5 cellular contexts compared by ENCODE assay signal in the genomic region with DNA sequence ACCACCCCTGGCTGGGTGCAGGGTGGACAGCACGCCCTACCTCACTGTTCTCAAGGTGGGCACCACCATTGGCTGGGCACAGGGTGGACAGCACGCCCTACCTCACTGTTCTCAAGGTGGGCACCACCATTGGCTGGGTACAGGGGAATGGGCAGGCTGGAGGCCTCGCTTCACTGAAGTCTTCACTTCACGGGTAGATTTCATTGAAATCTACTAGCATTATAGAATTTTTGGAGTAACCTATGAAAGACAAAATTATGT. TPM values are rescaled to one million over a fixed set of nuclear protein-coding genes. Genes with fewer than 3 reads are reported as not detected.
A peak's percentile ranks its signal among the peaks of the same experiment; 100 is the strongest.
DNase-seq lines count a peak whose midpoint lies in the region; ATAC-seq, FAIRE-seq and TF ChIP-seq lines count a peak whose summit lies in the region.
"Not testable (repeated sequence)": the region's sequence is repeated elsewhere in the genome, so short reads cannot be mapped to it uniquely, and the experiment has no call there.

No MANE protein-coding gene starts in this region.

- not testable (repeated sequence) for H3K79me1 ChIP-seq in H9 (ENCODE audit: insufficient read depth, low read depth, low read length, poor library complexity, severe bottlenecking); neuronal stem cell (ENCODE audit: low read depth, low read length); trophoblast cell (ENCODE audit: low read length)

- not testable (repeated sequence) for H3K27me3 Mint-ChIP-seq in H9 (ENCODE audit: low read depth); type B pancreatic cell

- H4K20me1 ChIP-seq in H9 (ENCODE audit: control insufficient read depth, insufficient read depth, insufficient read length); HepG2 (ENCODE audit: insufficient read depth, low read length): not testable (repeated sequence)

- not testable (repeated sequence) for ATAC-seq in HepG2

- H3K9ac ChIP-seq in H9 (ENCODE audit: extremely low read depth, insufficient read length, low read length); HepG2 (ENCODE audit: insufficient read depth, low read depth, low read length); neuronal stem cell (ENCODE audit: low read depth, low read length, poor library complexity); trophoblast cell (ENCODE audit: low read length): not testable (repeated sequence)

- H4K8ac ChIP-seq in H9 (replicated peaks; ENCODE audit: insufficient read length, low read depth, low read length); neuronal stem cell (ENCODE audit: low read depth, low read length); trophoblast cell (ENCODE audit: low read depth, low read length): not testable (repeated sequence)

- H4K91ac ChIP-seq in H9 (ENCODE audit: insufficient read length, low read depth, low read length); neuronal stem cell (ENCODE audit: low read depth, low read length, poor library complexity); trophoblast cell (ENCODE audit: low read depth, low read length): not testable (repeated sequence)

- no CpG with 5 or more reads among the region's 4 CpGs for WGBS in H9 (ENCODE audit: extremely low coverage, insufficient read length, low lambda C conversion rate)
- WGBS in HepG2 (ENCODE audit: low lambda C conversion rate) = 85% methylated on average over 4 of the region's 4 CpGs
- WGBS in neuronal stem cell (ENCODE audit: extremely low coverage in 2 of 2, insufficient read length in 2 of 2, insufficient replicate concordance in 1 of 2), 2 donors = no CpG with 5 or more reads among the region's 4 CpGs
- no CpG with 5 or more reads among the region's 4 CpGs for WGBS in trophoblast cell (ENCODE audit: extremely low coverage, insufficient coverage, insufficient read length)

- not testable (repeated sequence) for H2BK5ac ChIP-seq in H9 (ENCODE audit: insufficient read length, low read length); neuronal stem cell (ENCODE audit: low read length); trophoblast cell (ENCODE audit: low read depth, low read length, poor library complexity)

- DNase-seq in H9 (peak; percentile 2), type B pancreatic cell (ENCODE audit: extremely low spot score, unreplicated experiment) (peak; percentile 34)
- not testable (repeated sequence) for DNase-seq in HepG2 (ENCODE audit: low spot score); neuronal stem cell (ENCODE audit: low spot score); trophoblast cell

- in situ Hi-C loops in HepG2 (cut with HindIII; ENCODE audit: extremely low pct_ligation_motif_present, low pct_unique_long_range_greater_than_20kb) = not testable (repeated sequence)

- not testable (repeated sequence) for H3K4ac ChIP-seq in H9 (ENCODE audit: low read depth, low read length); neuronal stem cell (ENCODE audit: low read length); trophoblast cell (ENCODE audit: low read depth, low read length)

- H3K27ac Mint-ChIP-seq in H9, type B pancreatic cell: not testable (repeated sequence)

- not testable (repeated sequence) for H3K36me3 ChIP-seq in HepG2 (replicated peaks in 1 of 2; ENCODE audit: control insufficient read depth in 1 of 2, insufficient read depth in 2 of 2, low read length in 2 of 2); neuronal stem cell (replicated peaks in 1 of 2; ENCODE audit: control insufficient read depth in 2 of 2, insufficient read depth in 2 of 2, low read length in 2 of 2); trophoblast cell (ENCODE audit: control insufficient read depth in 1 of 2, insufficient read depth in 2 of 2, low read length in 2 of 2)

- H3K27ac ChIP-seq in H9 (ENCODE audit: insufficient read length, low read depth, low read length); HepG2 (ENCODE audit: extremely low read length, insufficient read depth, low read length); neuronal stem cell (replicated peaks; ENCODE audit: low read length); trophoblast cell (ENCODE audit: low read depth, low read length): not testable (repeated sequence)

- not testable (repeated sequence) for H3K14ac ChIP-seq in H9 (ENCODE audit: insufficient read depth, low read length); neuronal stem cell (ENCODE audit: low read length); trophoblast cell (ENCODE audit: low read length)

- H3K27me3 ChIP-seq in H9 (ENCODE audit: insufficient read depth, low read length); HepG2 (ENCODE audit: control insufficient read depth in 1 of 2, insufficient read depth in 2 of 2, low read length in 2 of 2); neuronal stem cell (ENCODE audit: control insufficient read depth in 3 of 3, insufficient read depth in 3 of 3, low read depth in 1 of 3, low read length in 3 of 3); trophoblast cell (ENCODE audit: insufficient read depth, low read length): not testable (repeated sequence)

- H3K4me3 ChIP-seq in HepG2 (replicated peaks in 1 of 3; ENCODE audit: insufficient read depth in 1 of 3, low read depth in 2 of 3, low read length in 3 of 3); neuronal stem cell (ENCODE audit: low read length in 2 of 2): not testable (repeated sequence)
- H3K4me3 ChIP-seq in trophoblast cell (ENCODE audit: low read depth, low read length) = peak overlapping the region; percentile 27

- intact Hi-C loops in HepG2 (cut with micrococcal nuclease; ENCODE audit: unreplicated experiment) = not testable (repeated sequence)

- not testable (repeated sequence) for H3K9me3 Mint-ChIP-seq in H9, type B pancreatic cell

- not testable (repeated sequence) for H3K56ac ChIP-seq in H9 (ENCODE audit: insufficient read length, low read depth, low read length)

- H3K4me2 ChIP-seq in H9 (ENCODE audit: insufficient read depth, insufficient read length, low read length); HepG2 (ENCODE audit: low read depth, low read length); neuronal stem cell (ENCODE audit: insufficient read depth, low read length, poor library complexity, severe bottlenecking); trophoblast cell (ENCODE audit: low read length): not testable (repeated sequence)

- H2AFZ ChIP-seq in H9 (ENCODE audit: low read length); HepG2 (ENCODE audit: low read length); neuronal stem cell (ENCODE audit: low read length); trophoblast cell (ENCODE audit: insufficient read depth, low read length, poor library complexity): not testable (repeated sequence)

- H3K4me1 Mint-ChIP-seq in H9; type B pancreatic cell (ENCODE audit: unreplicated experiment): not testable (repeated sequence)

- POLR2A ChIA-PET in HepG2 (lab: Yijun Ruan, JAX) = not testable (repeated sequence)

- BruUV-seq in HepG2 (replicated peaks; lab: Mats Ljungman, UMichigan) = not testable (repeated sequence)

- H3K23ac ChIP-seq in H9 (ENCODE audit: insufficient read length, low read depth, low read length); trophoblast cell (ENCODE audit: low read length): not testable (repeated sequence)
- H3K23ac ChIP-seq in neuronal stem cell (ENCODE audit: low read depth, low read length, poor library complexity) = peak overlapping the region; percentile 25

- H2BK120ac ChIP-seq in H9 (ENCODE audit: low read depth, low read length, poor library complexity, severe bottlenecking); neuronal stem cell (ENCODE audit: low read depth, low read length); trophoblast cell (ENCODE audit: insufficient read depth, low read length, poor library complexity): not testable (repeated sequence)

- H3K23me2 ChIP-seq in H9 (ENCODE audit: insufficient read length, low read depth, low read length, poor library complexity, severe bottlenecking) = not testable (repeated sequence)

- not testable (repeated sequence) for H3K4me3 Mint-ChIP-seq in H9, type B pancreatic cell

- not testable (repeated sequence) for H3K79me2 ChIP-seq in H9 (ENCODE audit: insufficient read depth, low read length); HepG2 (ENCODE audit: insufficient read depth, low read length); trophoblast cell (ENCODE audit: control insufficient read depth, insufficient read depth, low read length, poor library complexity)

- H3K9me3 ChIP-seq in H9 (ENCODE audit: control insufficient read depth, low read depth, low read length); HepG2 (ENCODE audit: low read length); neuronal stem cell (replicated peaks in 1 of 2; ENCODE audit: control insufficient read depth in 2 of 2, insufficient read depth in 1 of 2, low read depth in 1 of 2, low read length in 2 of 2); trophoblast cell (ENCODE audit: insufficient read depth, low read depth, low read length): not testable (repeated sequence)

- not testable (repeated sequence) for H2BK15ac ChIP-seq in H9 (ENCODE audit: low read depth, low read length); neuronal stem cell (ENCODE audit: low read length)

- CTCF ChIA-PET in HepG2 (lab: Yijun Ruan, JAX; ENCODE audit: low intra/inter-chr PET ratio, low total read pairs) = not testable (repeated sequence)

- not testable (repeated sequence) for H2AK5ac ChIP-seq in H9 (ENCODE audit: insufficient read length, low read length); neuronal stem cell (ENCODE audit: low read depth, low read length); trophoblast cell (ENCODE audit: low read length)

- H3K4me1 ChIP-seq in H9 (ENCODE audit: insufficient read depth, low read length); HepG2 (ENCODE audit: insufficient read depth, low read length); neuronal stem cell (ENCODE audit: control insufficient read depth in 2 of 2, insufficient read depth in 1 of 2, low read depth in 1 of 2, low read length in 2 of 2); trophoblast cell (ENCODE audit: control insufficient read depth in 1 of 2, insufficient read depth in 2 of 2, low read length in 2 of 2): not testable (repeated sequence)

- not testable (repeated sequence) for TF ChIP-seq EP300 in HepG2 (IDR thresholded peaks at IDR 0.05; ENCODE audit: low read depth in 2 of 2, low read length in 2 of 2); HepG2 (CRISPR knock-in tag; IDR thresholded peaks at IDR 0.05; ENCODE audit: borderline replicate concordance)

- H3T11ph ChIP-seq in H9 (ENCODE audit: low read length) = not testable (repeated sequence)

- not testable (repeated sequence) for TF ChIP-seq RAD21 in HepG2 (CRISPR knock-in tag; IDR thresholded peaks at IDR 0.05)

- TF ChIP-seq CTCF in H9 (conservative IDR thresholded peaks at IDR 0.05); HepG2 (CRISPR knock-in tag; IDR thresholded peaks at IDR 0.05); type B pancreatic cell (conservative IDR thresholded peaks at IDR 0.05): not testable (repeated sequence)

- H4K12ac ChIP-seq in trophoblast cell (ENCODE audit: low read depth, low read length) = not testable (repeated sequence)

- not testable (repeated sequence) for H3K18ac ChIP-seq in H9 (ENCODE audit: insufficient read length, low read depth, low read length); neuronal stem cell (ENCODE audit: low read length); trophoblast cell (ENCODE audit: low read length)

- H3K36me3 Mint-ChIP-seq in H9 (ENCODE audit: insufficient read depth in 1 of 3, low read depth in 3 of 3); type B pancreatic cell: not testable (repeated sequence)

- not testable (repeated sequence) for FAIRE-seq in HepG2 (lab: Jason Lieb, UNC)

- not testable (repeated sequence) for H2BK20ac ChIP-seq in H9 (ENCODE audit: low read depth, low read length, poor library complexity, severe bottlenecking)

- not testable (repeated sequence) for TF ChIP-seq POLR2A in HepG2 (IDR thresholded peaks at IDR 0.05; ENCODE audit: insufficient read depth in 1 of 2, low read depth in 2 of 2, low read length in 2 of 2)

- H2BK12ac ChIP-seq in H9 (ENCODE audit: insufficient read length, low read depth, low read length); neuronal stem cell (ENCODE audit: low read length); trophoblast cell (ENCODE audit: low read length): not testable (repeated sequence)

- not testable (repeated sequence) for H4K5ac ChIP-seq in H9 (ENCODE audit: insufficient read length, low read depth, low read length)

RNA-seq across cellular contexts. Expression of gene ZNF669, which starts 16.2 kb away (rescaled TPM):
- total RNA-seq in H9 (2021) (19.2 and 19.5 TPM in 2 replicates), HepG2 (2016; rRNA removed; fragmentation: Illumina TruSeq; extraction: Trizol) (13.6 and 14.6 TPM in 2 replicates), type B pancreatic cell (ENCODE audit: low replicate concordance) (19.8 and 21.3 TPM in 2 replicates)
- 2.4 and 3.5 TPM in 2 replicates for total RNA-seq in HepG2 (2016; cell fraction: cytosol; rRNA removed; fragmentation: Illumina TruSeq; extraction: Trizol; ENCODE audit: low read depth)
- 10.6 and 14.2 TPM in 2 replicates for total RNA-seq in HepG2 (2016; cell fraction: insoluble cytoplasmic fraction; rRNA removed; fragmentation: Illumina TruSeq; extraction: Trizol)
- total RNA-seq in HepG2 (2016; cell fraction: membrane; rRNA removed; fragmentation: Illumina TruSeq; extraction: Trizol) = 5.9 and 7.8 TPM in 2 replicates
- total RNA-seq in HepG2 (2016; cell fraction: nucleus; rRNA removed; fragmentation: Illumina TruSeq; extraction: Trizol) = 9.1 and 11.4 TPM in 2 replicates
- 2.8 and 3.1 TPM in 2 replicates for polyA plus RNA-seq in HepG2 (2011; rRNA removed)
- 1.6 and 2.7 TPM in 2 replicates for polyA plus RNA-seq in HepG2 (2011; cell fraction: cytosol; rRNA removed)
- 1.7 and 1.8 TPM in 2 replicates for polyA plus RNA-seq in HepG2 (2011; cell fraction: nucleus; rRNA removed)
- polyA plus RNA-seq in HepG2 (2012) = 3.2 and 4.3 TPM in 2 replicates
- 0.65 and 0.85 TPM in 2 replicates for polyA plus RNA-seq in HepG2 (2016; cell fraction: cytosol; fragmentation: Illumina TruSeq; extraction: Trizol; ENCODE audit: low read depth)
- 6.7 and 7.5 TPM in 2 replicates for polyA plus RNA-seq in HepG2 (2016; cell fraction: insoluble cytoplasmic fraction; fragmentation: Illumina TruSeq; extraction: Trizol; ENCODE audit: low read depth)
- polyA plus RNA-seq in HepG2 (2016; cell fraction: membrane; fragmentation: Illumina TruSeq; extraction: Trizol; ENCODE audit: low read depth) = 0.85 and 1.5 TPM in 2 replicates
- 4.8 and 6.8 TPM in 2 replicates for polyA plus RNA-seq in HepG2 (2016; cell fraction: nucleus; fragmentation: Illumina TruSeq; extraction: Trizol; ENCODE audit: insufficient read depth, low read depth)
- 5.8 and 7.0 TPM in 2 replicates for polyA minus RNA-seq in HepG2 (2011; rRNA and poly(A)+ RNA removed; ENCODE audit: low replicate concordance)
- 3.7 and 4.6 TPM in 2 replicates for polyA minus RNA-seq in HepG2 (2011; cell fraction: cytosol; rRNA and poly(A)+ RNA removed)
- polyA minus RNA-seq in HepG2 (2011; cell fraction: nucleus; rRNA and poly(A)+ RNA removed) = 9.9 and 10.7 TPM in 2 replicates
- 11.3 TPM for polyA plus RNA-seq in neuronal stem cell (2013, experiment 1 of 2)
- polyA plus RNA-seq in neuronal stem cell (2013, experiment 2 of 2) = 11.7 TPM
- polyA plus RNA-seq in trophoblast cell (2013) = 7.1 and 7.2 TPM in 2 replicates

RNA-seq across cellular contexts. Expression of gene ZNF670, which starts 41.7 kb away (rescaled TPM):
- total RNA-seq in H9 (2021) (12.8 and 13.9 TPM in 2 replicates), HepG2 (2016; rRNA removed; fragmentation: Illumina TruSeq; extraction: Trizol) (10.9 and 15.2 TPM in 2 replicates), type B pancreatic cell (ENCODE audit: low replicate concordance) (6.6 and 8.5 TPM in 2 replicates)
- total RNA-seq in HepG2 (2016; cell fraction: cytosol; rRNA removed; fragmentation: Illumina TruSeq; extraction: Trizol; ENCODE audit: low read depth) = 3.3 and 4.0 TPM in 2 replicates
- total RNA-seq in HepG2 (2016; cell fraction: insoluble cytoplasmic fraction; rRNA removed; fragmentation: Illumina TruSeq; extraction: Trizol) = 10.9 and 17.3 TPM in 2 replicates
- 6.3 and 7.0 TPM in 2 replicates for total RNA-seq in HepG2 (2016; cell fraction: membrane; rRNA removed; fragmentation: Illumina TruSeq; extraction: Trizol)
- total RNA-seq in HepG2 (2016; cell fraction: nucleus; rRNA removed; fragmentation: Illumina TruSeq; extraction: Trizol) = 6.2 and 8.1 TPM in 2 replicates
- 3.1 and 4.2 TPM in 2 replicates for polyA plus RNA-seq in HepG2 (2011; rRNA removed)
- polyA plus RNA-seq in HepG2 (2011; cell fraction: cytosol; rRNA removed) = 1.2 and 1.4 TPM in 2 replicates
- 2.3 and 2.7 TPM in 2 replicates for polyA plus RNA-seq in HepG2 (2011; cell fraction: nucleus; rRNA removed)
- polyA plus RNA-seq in HepG2 (2012) = 6.0 and 9.2 TPM in 2 replicates
- 0.41 and 0.53 TPM in 2 replicates for polyA plus RNA-seq in HepG2 (2016; cell fraction: cytosol; fragmentation: Illumina TruSeq; extraction: Trizol; ENCODE audit: low read depth)
- 13.4 and 14.2 TPM in 2 replicates for polyA plus RNA-seq in HepG2 (2016; cell fraction: insoluble cytoplasmic fraction; fragmentation: Illumina TruSeq; extraction: Trizol; ENCODE audit: low read depth)
- polyA plus RNA-seq in HepG2 (2016; cell fraction: membrane; fragmentation: Illumina TruSeq; extraction: Trizol; ENCODE audit: low read depth) = 2.0 and 2.3 TPM in 2 replicates
- 5.8 and 7.7 TPM in 2 replicates for polyA plus RNA-seq in HepG2 (2016; cell fraction: nucleus; fragmentation: Illumina TruSeq; extraction: Trizol; ENCODE audit: insufficient read depth, low read depth)
- polyA minus RNA-seq in HepG2 (2011; rRNA and poly(A)+ RNA removed; ENCODE audit: low replicate concordance) = 0.82 and 2.0 TPM in 2 replicates
- polyA minus RNA-seq in HepG2 (2011; cell fraction: cytosol; rRNA and poly(A)+ RNA removed) = 4.1 and 4.4 TPM in 2 replicates
- 14.9 and 16.4 TPM in 2 replicates for polyA minus RNA-seq in HepG2 (2011; cell fraction: nucleus; rRNA and poly(A)+ RNA removed)
- polyA plus RNA-seq in neuronal stem cell (2013, experiment 1 of 2) = 6.7 TPM
- 7.4 TPM for polyA plus RNA-seq in neuronal stem cell (2013, experiment 2 of 2)
- polyA plus RNA-seq in trophoblast cell (2013) = 4.7 and 5.0 TPM in 2 replicates

RNA-seq across cellular contexts. Expression of gene ZNF124, which starts 51.5 kb away (rescaled TPM):
- total RNA-seq in H9 (2021) (50.6 and 50.9 TPM in 2 replicates), HepG2 (2016; rRNA removed; fragmentation: Illumina TruSeq; extraction: Trizol) (102 and 134 TPM in 2 replicates), type B pancreatic cell (ENCODE audit: low replicate concordance) (55.1 and 134 TPM in 2 replicates)
- total RNA-seq in HepG2 (2016; cell fraction: cytosol; rRNA removed; fragmentation: Illumina TruSeq; extraction: Trizol; ENCODE audit: low read depth) = 749 and 855 TPM in 2 replicates
- 96.3 and 132 TPM in 2 replicates for total RNA-seq in HepG2 (2016; cell fraction: insoluble cytoplasmic fraction; rRNA removed; fragmentation: Illumina TruSeq; extraction: Trizol)
- 583 and 722 TPM in 2 replicates for total RNA-seq in HepG2 (2016; cell fraction: membrane; rRNA removed; fragmentation: Illumina TruSeq; extraction: Trizol)
- 58.8 and 62.6 TPM in 2 replicates for total RNA-seq in HepG2 (2016; cell fraction: nucleus; rRNA removed; fragmentation: Illumina TruSeq; extraction: Trizol)
- polyA plus RNA-seq in HepG2 (2011; rRNA removed) = 6.3 and 9.7 TPM in 2 replicates
- polyA plus RNA-seq in HepG2 (2011; cell fraction: cytosol; rRNA removed) = 4.1 and 5.0 TPM in 2 replicates
- polyA plus RNA-seq in HepG2 (2011; cell fraction: nucleus; rRNA removed) = 7.2 and 7.3 TPM in 2 replicates
- 6.6 and 7.3 TPM in 2 replicates for polyA plus RNA-seq in HepG2 (2012)
- polyA plus RNA-seq in HepG2 (2016; cell fraction: cytosol; fragmentation: Illumina TruSeq; extraction: Trizol; ENCODE audit: low read depth) = 2.1 and 2.6 TPM in 2 replicates
- polyA plus RNA-seq in HepG2 (2016; cell fraction: insoluble cytoplasmic fraction; fragmentation: Illumina TruSeq; extraction: Trizol; ENCODE audit: low read depth) = 17.0 and 18.3 TPM in 2 replicates
- 3.8 and 4.0 TPM in 2 replicates for polyA plus RNA-seq in HepG2 (2016; cell fraction: membrane; fragmentation: Illumina TruSeq; extraction: Trizol; ENCODE audit: low read depth)
- 24.6 and 31.3 TPM in 2 replicates for polyA plus RNA-seq in HepG2 (2016; cell fraction: nucleus; fragmentation: Illumina TruSeq; extraction: Trizol; ENCODE audit: insufficient read depth, low read depth)
- 41.2 and 57.5 TPM in 2 replicates for polyA minus RNA-seq in HepG2 (2011; rRNA and poly(A)+ RNA removed; ENCODE audit: low replicate concordance)
- polyA minus RNA-seq in HepG2 (2011; cell fraction: cytosol; rRNA and poly(A)+ RNA removed) = 107 and 109 TPM in 2 replicates
- 61.2 and 76.6 TPM in 2 replicates for polyA minus RNA-seq in HepG2 (2011; cell fraction: nucleus; rRNA and poly(A)+ RNA removed)
- 6.6 TPM for polyA plus RNA-seq in neuronal stem cell (2013, experiment 1 of 2)
- polyA plus RNA-seq in neuronal stem cell (2013, experiment 2 of 2) = 6.0 TPM
- 23.5 and 23.8 TPM in 2 replicates for polyA plus RNA-seq in trophoblast cell (2013)
